1 cellular context compared by ENCODE assay signal in the genomic region with DNA sequence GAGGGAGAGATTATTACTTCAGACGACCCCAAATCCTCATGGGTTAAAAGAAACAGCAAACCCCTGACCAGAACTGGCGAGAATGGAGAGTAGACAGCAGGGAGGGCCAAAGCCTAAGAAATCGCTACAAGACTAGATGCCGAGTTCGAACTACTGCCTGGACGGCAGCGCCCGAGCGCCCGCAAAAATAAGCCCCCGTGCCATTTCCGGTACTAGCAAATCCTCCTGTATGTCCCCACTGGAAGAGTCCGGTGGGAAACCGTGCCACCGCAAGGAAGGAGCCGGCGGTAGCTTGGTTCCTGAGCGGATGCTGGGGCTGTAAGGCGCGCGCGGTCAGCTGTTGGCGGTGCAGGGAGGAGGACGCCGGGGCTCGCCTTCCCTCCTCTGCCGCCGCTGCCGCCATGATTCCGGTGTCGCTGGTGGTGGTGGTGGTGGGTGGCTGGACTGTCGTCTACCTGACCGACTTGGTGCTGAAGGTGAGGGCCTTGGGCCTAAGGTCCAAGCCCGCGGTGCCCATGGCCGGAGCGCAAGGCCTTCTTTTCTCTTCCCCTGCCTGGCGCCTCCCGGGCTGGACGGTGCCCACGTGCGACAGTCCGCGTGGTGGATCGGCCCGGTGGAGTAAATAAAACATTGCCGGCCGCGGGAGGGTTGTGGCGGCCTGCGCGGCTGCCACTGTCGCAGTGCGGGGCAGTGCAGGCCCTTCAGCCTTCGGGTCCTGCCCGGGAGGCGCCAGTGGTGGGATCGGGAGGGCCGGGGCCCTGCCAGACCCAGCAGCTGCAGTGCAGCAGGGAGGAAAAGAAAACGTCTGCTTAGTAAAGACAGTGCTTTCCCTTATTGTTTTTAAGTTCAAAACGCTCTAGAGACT.
TF ChIP-seq lines count a peak whose summit lies in the region.

A gene (plus strand): TSS at position 284 of the 865 bp plus-strand sequence. CDS start 118 bp downstream, at position 402.

TF ChIP-seq in HEK293, 187 proteins besides CTCF, POLR2A, EP300 and RAD21 (continued from another document and continues in another):
- TF ChIP-seq, protein P1, sequence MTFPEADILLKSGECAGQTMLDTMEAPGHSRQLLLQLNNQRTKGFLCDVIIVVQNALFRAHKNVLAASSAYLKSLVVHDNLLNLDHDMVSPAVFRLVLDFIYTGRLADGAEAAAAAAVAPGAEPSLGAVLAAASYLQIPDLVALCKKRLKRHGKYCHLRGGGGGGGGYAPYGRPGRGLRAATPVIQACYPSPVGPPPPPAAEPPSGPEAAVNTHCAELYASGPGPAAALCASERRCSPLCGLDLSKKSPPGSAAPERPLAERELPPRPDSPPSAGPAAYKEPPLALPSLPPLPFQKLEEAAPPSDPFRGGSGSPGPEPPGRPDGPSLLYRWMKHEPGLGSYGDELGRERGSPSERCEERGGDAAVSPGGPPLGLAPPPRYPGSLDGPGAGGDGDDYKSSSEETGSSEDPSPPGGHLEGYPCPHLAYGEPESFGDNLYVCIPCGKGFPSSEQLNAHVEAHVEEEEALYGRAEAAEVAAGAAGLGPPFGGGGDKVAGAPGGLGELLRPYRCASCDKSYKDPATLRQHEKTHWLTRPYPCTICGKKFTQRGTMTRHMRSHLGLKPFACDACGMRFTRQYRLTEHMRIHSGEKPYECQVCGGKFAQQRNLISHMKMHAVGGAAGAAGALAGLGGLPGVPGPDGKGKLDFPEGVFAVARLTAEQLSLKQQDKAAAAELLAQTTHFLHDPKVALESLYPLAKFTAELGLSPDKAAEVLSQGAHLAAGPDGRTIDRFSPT (tag by site-specific recombination; IDR thresholded peaks at IDR 0.05) = no peak; the same call in 1 of the 2 replicates
- no peak for TF ChIP-seq ZNF48 (tag by site-specific recombination; IDR thresholded peaks at IDR 0.05)
- TF ChIP-seq, protein P2, sequence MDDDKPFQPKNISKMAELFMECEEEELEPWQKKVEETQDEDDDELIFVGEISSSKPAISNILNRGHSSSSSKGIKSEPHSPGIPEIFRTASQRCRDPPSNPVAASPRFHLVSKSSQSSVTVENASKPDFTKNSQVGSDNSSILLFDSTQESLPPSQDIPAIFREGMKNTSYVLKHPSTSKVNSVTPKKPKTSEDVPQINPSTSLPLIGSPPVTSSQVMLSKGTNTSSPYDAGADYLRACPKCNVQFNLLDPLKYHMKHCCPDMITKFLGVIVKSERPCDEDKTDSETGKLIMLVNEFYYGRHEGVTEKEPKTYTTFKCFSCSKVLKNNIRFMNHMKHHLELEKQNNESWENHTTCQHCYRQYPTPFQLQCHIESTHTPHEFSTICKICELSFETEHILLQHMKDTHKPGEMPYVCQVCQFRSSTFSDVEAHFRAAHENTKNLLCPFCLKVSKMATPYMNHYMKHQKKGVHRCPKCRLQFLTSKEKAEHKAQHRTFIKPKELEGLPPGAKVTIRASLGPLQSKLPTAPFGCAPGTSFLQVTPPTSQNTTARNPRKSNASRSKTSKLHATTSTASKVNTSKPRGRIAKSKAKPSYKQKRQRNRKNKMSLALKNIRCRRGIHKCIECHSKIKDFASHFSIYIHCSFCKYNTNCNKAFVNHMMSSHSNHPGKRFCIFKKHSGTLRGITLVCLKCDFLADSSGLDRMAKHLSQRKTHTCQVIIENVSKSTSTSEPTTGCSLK (tag by site-specific recombination; IDR thresholded peaks at IDR 0.05) = no peak
- TF ChIP-seq ZBTB1 (tag by site-specific recombination; IDR thresholded peaks at IDR 0.05) = no peak
- TF ChIP-seq ZNF530 (tag by site-specific recombination; IDR thresholded peaks at IDR 0.05; ENCODE audit: low read depth) = no peak
- TF ChIP-seq, protein P3, sequence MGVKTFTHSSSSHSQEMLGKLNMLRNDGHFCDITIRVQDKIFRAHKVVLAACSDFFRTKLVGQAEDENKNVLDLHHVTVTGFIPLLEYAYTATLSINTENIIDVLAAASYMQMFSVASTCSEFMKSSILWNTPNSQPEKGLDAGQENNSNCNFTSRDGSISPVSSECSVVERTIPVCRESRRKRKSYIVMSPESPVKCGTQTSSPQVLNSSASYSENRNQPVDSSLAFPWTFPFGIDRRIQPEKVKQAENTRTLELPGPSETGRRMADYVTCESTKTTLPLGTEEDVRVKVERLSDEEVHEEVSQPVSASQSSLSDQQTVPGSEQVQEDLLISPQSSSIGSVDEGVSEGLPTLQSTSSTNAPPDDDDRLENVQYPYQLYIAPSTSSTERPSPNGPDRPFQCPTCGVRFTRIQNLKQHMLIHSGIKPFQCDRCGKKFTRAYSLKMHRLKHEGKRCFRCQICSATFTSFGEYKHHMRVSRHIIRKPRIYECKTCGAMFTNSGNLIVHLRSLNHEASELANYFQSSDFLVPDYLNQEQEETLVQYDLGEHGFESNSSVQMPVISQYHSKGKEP (tag by site-specific recombination; IDR thresholded peaks at IDR 0.05) = peak; percentile 41; the same call in 1 of the 2 replicates
- TF ChIP-seq ZNF600 (tag by site-specific recombination; IDR thresholded peaks at IDR 0.05) = peak; percentile 73
- no peak for TF ChIP-seq ZNF433 (tag by site-specific recombination; IDR thresholded peaks at IDR 0.05; ENCODE audit: low read depth)
- TF ChIP-seq ZNF549 (tag by site-specific recombination; IDR thresholded peaks at IDR 0.05) = no peak
- TF ChIP-seq, protein P4, sequence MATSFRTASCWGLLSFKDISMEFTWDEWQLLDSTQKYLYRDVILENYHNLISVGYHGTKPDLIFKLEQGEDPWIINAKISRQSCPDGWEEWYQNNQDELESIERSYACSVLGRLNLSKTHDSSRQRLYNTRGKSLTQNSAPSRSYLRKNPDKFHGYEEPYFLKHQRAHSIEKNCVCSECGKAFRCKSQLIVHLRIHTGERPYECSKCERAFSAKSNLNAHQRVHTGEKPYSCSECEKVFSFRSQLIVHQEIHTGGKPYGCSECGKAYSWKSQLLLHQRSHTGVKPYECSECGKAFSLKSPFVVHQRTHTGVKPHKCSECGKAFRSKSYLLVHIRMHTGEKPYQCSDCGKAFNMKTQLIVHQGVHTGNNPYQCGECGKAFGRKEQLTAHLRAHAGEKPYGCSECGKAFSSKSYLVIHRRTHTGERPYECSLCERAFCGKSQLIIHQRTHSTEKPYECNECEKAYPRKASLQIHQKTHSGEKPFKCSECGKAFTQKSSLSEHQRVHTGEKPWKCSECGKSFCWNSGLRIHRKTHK (tag by site-specific recombination; IDR thresholded peaks at IDR 0.05) = no peak
- no peak for TF ChIP-seq ZNF473 (tag by site-specific recombination; IDR thresholded peaks at IDR 0.05)
- TF ChIP-seq IKZF3 (tag by site-specific recombination; IDR thresholded peaks at IDR 0.05) = peak; percentile 86
- TF ChIP-seq ZNF529 (tag by site-specific recombination; IDR thresholded peaks at IDR 0.05; ENCODE audit: insufficient replicate concordance) = no peak
- 0 out of 2 replicates have a peak, but pooled peaks have one; percentile 53 for TF ChIP-seq ZBTB7A (tag by site-specific recombination; IDR thresholded peaks at IDR 0.05; ENCODE audit: low read depth)
- TF ChIP-seq ZNF221 (tag by site-specific recombination; IDR thresholded peaks at IDR 0.05; ENCODE audit: borderline replicate concordance) = no peak
- peak; percentile 50 for TF ChIP-seq ZNF341 (tag by site-specific recombination; IDR thresholded peaks at IDR 0.05; ENCODE audit: low read depth)
- peak; percentile 89 for TF ChIP-seq ZXDB (tag by site-specific recombination; IDR thresholded peaks at IDR 0.05)
- TF ChIP-seq, protein P5, sequence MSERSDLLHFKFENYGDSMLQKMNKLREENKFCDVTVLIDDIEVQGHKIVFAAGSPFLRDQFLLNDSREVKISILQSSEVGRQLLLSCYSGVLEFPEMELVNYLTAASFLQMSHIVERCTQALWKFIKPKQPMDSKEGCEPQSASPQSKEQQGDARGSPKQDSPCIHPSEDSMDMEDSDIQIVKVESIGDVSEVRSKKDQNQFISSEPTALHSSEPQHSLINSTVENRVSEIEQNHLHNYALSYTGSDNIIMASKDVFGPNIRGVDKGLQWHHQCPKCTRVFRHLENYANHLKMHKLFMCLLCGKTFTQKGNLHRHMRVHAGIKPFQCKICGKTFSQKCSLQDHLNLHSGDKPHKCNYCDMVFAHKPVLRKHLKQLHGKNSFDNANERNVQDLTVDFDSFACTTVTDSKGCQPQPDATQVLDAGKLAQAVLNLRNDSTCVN (tag by site-specific recombination; optimal IDR thresholded peaks at IDR 0.05) = peak; percentile 62
- TF ChIP-seq, protein P6, sequence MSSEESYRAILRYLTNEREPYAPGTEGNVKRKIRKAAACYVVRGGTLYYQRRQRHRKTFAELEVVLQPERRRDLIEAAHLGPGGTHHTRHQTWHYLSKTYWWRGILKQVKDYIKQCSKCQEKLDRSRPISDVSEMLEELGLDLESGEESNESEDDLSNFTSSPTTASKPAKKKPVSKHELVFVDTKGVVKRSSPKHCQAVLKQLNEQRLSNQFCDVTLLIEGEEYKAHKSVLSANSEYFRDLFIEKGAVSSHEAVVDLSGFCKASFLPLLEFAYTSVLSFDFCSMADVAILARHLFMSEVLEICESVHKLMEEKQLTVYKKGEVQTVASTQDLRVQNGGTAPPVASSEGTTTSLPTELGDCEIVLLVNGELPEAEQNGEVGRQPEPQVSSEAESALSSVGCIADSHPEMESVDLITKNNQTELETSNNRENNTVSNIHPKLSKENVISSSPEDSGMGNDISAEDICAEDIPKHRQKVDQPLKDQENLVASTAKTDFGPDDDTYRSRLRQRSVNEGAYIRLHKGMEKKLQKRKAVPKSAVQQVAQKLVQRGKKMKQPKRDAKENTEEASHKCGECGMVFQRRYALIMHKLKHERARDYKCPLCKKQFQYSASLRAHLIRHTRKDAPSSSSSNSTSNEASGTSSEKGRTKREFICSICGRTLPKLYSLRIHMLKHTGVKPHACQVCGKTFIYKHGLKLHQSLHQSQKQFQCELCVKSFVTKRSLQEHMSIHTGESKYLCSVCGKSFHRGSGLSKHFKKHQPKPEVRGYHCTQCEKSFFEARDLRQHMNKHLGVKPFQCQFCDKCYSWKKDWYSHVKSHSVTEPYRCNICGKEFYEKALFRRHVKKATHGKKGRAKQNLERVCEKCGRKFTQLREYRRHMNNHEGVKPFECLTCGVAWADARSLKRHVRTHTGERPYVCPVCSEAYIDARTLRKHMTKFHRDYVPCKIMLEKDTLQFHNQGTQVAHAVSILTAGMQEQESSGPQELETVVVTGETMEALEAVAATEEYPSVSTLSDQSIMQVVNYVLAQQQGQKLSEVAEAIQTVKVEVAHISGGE (tag by site-specific recombination; conservative IDR thresholded peaks at IDR 0.05; ENCODE audit: low read depth) = peak; percentile 99
- TF ChIP-seq ZNF776 (tag by site-specific recombination; IDR thresholded peaks at IDR 0.05; ENCODE audit: borderline replicate concordance) = no peak
- TF ChIP-seq ZSCAN16 (tag by site-specific recombination; IDR thresholded peaks at IDR 0.05) = no peak
- TF ChIP-seq ZNF366 (tag by site-specific recombination; conservative IDR thresholded peaks at IDR 0.05) = peak; percentile 10; the same call in 1 of the 2 replicates
- TF ChIP-seq, protein P7, sequence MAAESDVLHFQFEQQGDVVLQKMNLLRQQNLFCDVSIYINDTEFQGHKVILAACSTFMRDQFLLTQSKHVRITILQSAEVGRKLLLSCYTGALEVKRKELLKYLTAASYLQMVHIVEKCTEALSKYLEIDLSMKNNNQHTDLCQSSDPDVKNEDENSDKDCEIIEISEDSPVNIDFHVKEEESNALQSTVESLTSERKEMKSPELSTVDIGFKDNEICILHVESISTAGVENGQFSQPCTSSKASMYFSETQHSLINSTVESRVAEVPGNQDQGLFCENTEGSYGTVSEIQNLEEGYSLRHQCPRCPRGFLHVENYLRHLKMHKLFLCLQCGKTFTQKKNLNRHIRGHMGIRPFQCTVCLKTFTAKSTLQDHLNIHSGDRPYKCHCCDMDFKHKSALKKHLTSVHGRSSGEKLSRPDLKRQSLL (tag by site-specific recombination; IDR thresholded peaks at IDR 0.05) = peak; percentile 44
- peak; percentile 66 for TF ChIP-seq ZNF654 (tag by site-specific recombination; IDR thresholded peaks at IDR 0.05; ENCODE audit: low read depth)
- TF ChIP-seq ZNF2 (tag by site-specific recombination; IDR thresholded peaks at IDR 0.05) = peak; percentile 95
- TF ChIP-seq, protein P8, sequence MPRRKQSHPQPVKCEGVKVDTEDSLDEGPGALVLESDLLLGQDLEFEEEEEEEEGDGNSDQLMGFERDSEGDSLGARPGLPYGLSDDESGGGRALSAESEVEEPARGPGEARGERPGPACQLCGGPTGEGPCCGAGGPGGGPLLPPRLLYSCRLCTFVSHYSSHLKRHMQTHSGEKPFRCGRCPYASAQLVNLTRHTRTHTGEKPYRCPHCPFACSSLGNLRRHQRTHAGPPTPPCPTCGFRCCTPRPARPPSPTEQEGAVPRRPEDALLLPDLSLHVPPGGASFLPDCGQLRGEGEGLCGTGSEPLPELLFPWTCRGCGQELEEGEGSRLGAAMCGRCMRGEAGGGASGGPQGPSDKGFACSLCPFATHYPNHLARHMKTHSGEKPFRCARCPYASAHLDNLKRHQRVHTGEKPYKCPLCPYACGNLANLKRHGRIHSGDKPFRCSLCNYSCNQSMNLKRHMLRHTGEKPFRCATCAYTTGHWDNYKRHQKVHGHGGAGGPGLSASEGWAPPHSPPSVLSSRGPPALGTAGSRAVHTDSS (tag by site-specific recombination; IDR thresholded peaks at IDR 0.05) = no peak
- no peak for TF ChIP-seq ZNF548 (tag by site-specific recombination; IDR thresholded peaks at IDR 0.05)
- TF ChIP-seq ZNF792 (tag by site-specific recombination; IDR thresholded peaks at IDR 0.05) = peak; percentile 32; the same call in 1 of the 2 replicates
- peak; percentile 75; the same call in 1 of the 2 replicates for TF ChIP-seq ZNF394 (tag by site-specific recombination; IDR thresholded peaks at IDR 0.05; ENCODE audit: borderline replicate concordance)
- no peak for TF ChIP-seq ZNF555 (tag by site-specific recombination; conservative IDR thresholded peaks at IDR 0.05)
- TF ChIP-seq BCL11A (tag by site-specific recombination; IDR thresholded peaks at IDR 0.05; ENCODE audit: low read depth) = no peak
- TF ChIP-seq ZFHX2 (tag by site-specific recombination; conservative IDR thresholded peaks at IDR 0.05) = 0 out of 2 replicates have a peak, but pooled peaks have one; percentile 12
- TF ChIP-seq, protein P9, sequence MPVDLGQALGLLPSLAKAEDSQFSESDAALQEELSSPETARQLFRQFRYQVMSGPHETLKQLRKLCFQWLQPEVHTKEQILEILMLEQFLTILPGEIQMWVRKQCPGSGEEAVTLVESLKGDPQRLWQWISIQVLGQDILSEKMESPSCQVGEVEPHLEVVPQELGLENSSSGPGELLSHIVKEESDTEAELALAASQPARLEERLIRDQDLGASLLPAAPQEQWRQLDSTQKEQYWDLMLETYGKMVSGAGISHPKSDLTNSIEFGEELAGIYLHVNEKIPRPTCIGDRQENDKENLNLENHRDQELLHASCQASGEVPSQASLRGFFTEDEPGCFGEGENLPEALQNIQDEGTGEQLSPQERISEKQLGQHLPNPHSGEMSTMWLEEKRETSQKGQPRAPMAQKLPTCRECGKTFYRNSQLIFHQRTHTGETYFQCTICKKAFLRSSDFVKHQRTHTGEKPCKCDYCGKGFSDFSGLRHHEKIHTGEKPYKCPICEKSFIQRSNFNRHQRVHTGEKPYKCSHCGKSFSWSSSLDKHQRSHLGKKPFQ (tag by site-specific recombination; IDR thresholded peaks at IDR 0.05) = no peak
- peak; percentile 94 for TF ChIP-seq ZNF501 (tag by site-specific recombination; IDR thresholded peaks at IDR 0.05)
- TF ChIP-seq ZNF175 (tag by site-specific recombination; IDR thresholded peaks at IDR 0.05) = no peak
- TF ChIP-seq ZNF544 (tag by site-specific recombination; IDR thresholded peaks at IDR 0.05) = no peak
- peak; percentile 44; the same call in 1 of the 2 replicates for TF ChIP-seq KLF10 (tag by site-specific recombination; IDR thresholded peaks at IDR 0.05)
